Comparison of ENCODE assay signal across 20 cellular contexts in the genomic region with DNA sequence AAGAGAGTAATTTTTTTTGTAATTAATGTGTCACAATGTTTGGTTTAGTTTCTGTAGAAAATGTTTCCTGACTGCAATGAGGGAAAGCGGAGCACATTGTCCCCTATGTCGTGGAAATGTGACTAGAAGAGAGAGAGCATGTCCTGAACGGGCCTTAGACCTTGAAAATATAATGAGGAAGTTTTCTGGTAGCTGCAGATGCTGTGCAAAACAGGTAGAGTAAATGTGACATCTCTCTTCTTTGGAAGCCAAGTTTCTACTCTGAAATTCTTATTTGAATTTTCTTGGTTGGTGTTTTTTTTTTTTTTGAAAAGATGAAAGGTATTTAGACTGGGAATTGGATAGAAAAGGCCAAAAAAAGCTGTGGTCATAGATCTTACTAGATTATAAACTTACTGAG. TPM values are rescaled to one million over a fixed set of nuclear protein-coding genes. Genes with fewer than 3 reads are reported as not detected.
A peak's percentile ranks its signal among the peaks of the same experiment; 100 is the strongest.
DNase-seq lines count a peak whose midpoint lies in the region; ATAC-seq and TF ChIP-seq lines count a peak whose summit lies in the region.
"Had no signal": no experiment of that assay in that cellular context is flagged by ENCODE, and none has a peak within 500 bp of the region (broad histone marks: within the 10 kb centered on the region; RNA-seq: fewer than 3 reads in every experiment).

No MANE protein-coding gene starts in this region.

- H3K4me3 ChIP-seq in right cardiac atrium (ENCODE audit: low read length), result no peak overlapping the region
- H3K4me3 ChIP-seq: PC-9 had no signal

- peak overlapping the region; percentile 18 for H3K4me3 Mint-ChIP-seq in activated naive CD8-positive, alpha-beta T cell
- no peak overlapping the region for H3K4me3 Mint-ChIP-seq in activated naive CD8-positive, alpha-beta T cell treated with anti-CD3 and anti-CD28 coated beads for 36 hours
- H3K4me3 Mint-ChIP-seq in T-helper 2 cell treated with Interferon-gamma antibody and Interleukin-4, amounts not matched to agents 5 μg/mL and 100 μg/mL, for 36 hours, result no peak overlapping the region
- peak overlapping the region in 1 of 5 experiments; percentile 1 for H3K4me3 Mint-ChIP-seq in brain
- no peak overlapping the region for H3K4me3 Mint-ChIP-seq in stimulated activated naive B cell treated with anti-CD40 and anti-IgM and Interleukin-4, amounts not matched to agents 10 μg/mL and 1 μg/mL and 100 μg/mL, for 72 hours
- H3K4me3 Mint-ChIP-seq: HFFc6 had no signal

- intact Hi-C loops in right cardiac atrium (cut with DNase I), result no loop called here

- H3K9me3 Mint-ChIP-seq in activated naive CD8-positive, alpha-beta T cell (ENCODE audit: low read depth), result no peaks in the 10 kb centered on the region
- H3K9me3 Mint-ChIP-seq in activated naive CD8-positive, alpha-beta T cell treated with anti-CD3 and anti-CD28 coated beads for 36 hours, result peaks cover 1% of the 10 kb centered on the region
- no peaks in the 10 kb centered on the region for H3K9me3 Mint-ChIP-seq in T-helper 2 cell treated with Interferon-gamma antibody and Interleukin-4, amounts not matched to agents 5 μg/mL and 100 μg/mL, for 36 hours
- peaks cover 0 to 2% (median 0%) of the 10 kb centered on the region in 5 experiments for H3K9me3 Mint-ChIP-seq in brain
- H3K9me3 Mint-ChIP-seq in stimulated activated naive B cell treated with anti-CD40 and anti-IgM and Interleukin-4, amounts not matched to agents 10 μg/mL and 1 μg/mL and 100 μg/mL, for 72 hours, result no peaks in the 10 kb centered on the region
- H3K9me3 Mint-ChIP-seq: HFFc6 had no signal

- peaks cover 2% of the 10 kb centered on the region for H3K4me1 ChIP-seq in right cardiac atrium (ENCODE audit: control insufficient read depth, insufficient read depth, low read length)

- no peak overlapping the region for H3K27ac ChIP-seq in right cardiac atrium (ENCODE audit: low read length)
- H3K27ac ChIP-seq: C4-2B, PC-9, RWPE1 had no signal

- 73% methylated on average over 3 of the region's 3 CpGs for WGBS in right cardiac atrium

- H3K36me3 Mint-ChIP-seq in activated naive CD8-positive, alpha-beta T cell, result peaks cover 9% of the 10 kb centered on the region
- H3K36me3 Mint-ChIP-seq in activated naive CD8-positive, alpha-beta T cell treated with anti-CD3 and anti-CD28 coated beads for 36 hours, result peaks cover 32% of the 10 kb centered on the region
- peaks cover 46% of the 10 kb centered on the region for H3K36me3 Mint-ChIP-seq in T-helper 2 cell treated with Interferon-gamma antibody and Interleukin-4, amounts not matched to agents 5 μg/mL and 100 μg/mL, for 36 hours (ENCODE audit: low read depth)
- peaks cover 70% of the 10 kb centered on the region for H3K36me3 Mint-ChIP-seq in brain
- peaks cover 20 to 44% of the 10 kb centered on the region in 2 donors for H3K36me3 Mint-ChIP-seq in stimulated activated naive B cell treated with anti-CD40 and anti-IgM and Interleukin-4, amounts not matched to agents 10 μg/mL and 1 μg/mL and 100 μg/mL, for 72 hours

- H3K27me3 ChIP-seq in right cardiac atrium (ENCODE audit: control insufficient read depth, insufficient read depth), result no peaks in the 10 kb centered on the region

- TF ChIP-seq CTCF in brain (conservative IDR thresholded peaks at IDR 0.05), result no peak

- H3K27ac Mint-ChIP-seq in activated naive CD8-positive, alpha-beta T cell, result peak overlapping the region; percentile 73
- no peak overlapping the region for H3K27ac Mint-ChIP-seq in activated naive CD8-positive, alpha-beta T cell treated with anti-CD3 and anti-CD28 coated beads for 36 hours
- H3K27ac Mint-ChIP-seq in T-helper 2 cell treated with Interferon-gamma antibody and Interleukin-4, amounts not matched to agents 5 μg/mL and 100 μg/mL, for 36 hours, result peak overlapping the region; percentile 11
- H3K27ac Mint-ChIP-seq in brain, result peak overlapping the region in 3 of 5 experiments; percentile 46 to 93 (median 52)
- no peak overlapping the region for H3K27ac Mint-ChIP-seq in stimulated activated naive B cell treated with anti-CD40 and anti-IgM and Interleukin-4, amounts not matched to agents 10 μg/mL and 1 μg/mL and 100 μg/mL, for 72 hours
- H3K27ac Mint-ChIP-seq: HFFc6 had no signal

- ATAC-seq in stimulated activated naive B cell treated with anti-CD40 and anti-IgM and Interleukin-4, amounts not matched to agents 10 μg/mL and 1 μg/mL and 100 μg/mL, for 72 hours (replicated peaks), result peak; percentile 62 to 81
- ATAC-seq in right cardiac atrium, result no peak

- H3K4me1 Mint-ChIP-seq in activated naive CD8-positive, alpha-beta T cell (ENCODE audit: low read depth), result peaks cover 57% of the 10 kb centered on the region
- peaks cover 42% of the 10 kb centered on the region for H3K4me1 Mint-ChIP-seq in activated naive CD8-positive, alpha-beta T cell treated with anti-CD3 and anti-CD28 coated beads for 36 hours
- peaks cover 42% of the 10 kb centered on the region for H3K4me1 Mint-ChIP-seq in T-helper 2 cell treated with Interferon-gamma antibody and Interleukin-4, amounts not matched to agents 5 μg/mL and 100 μg/mL, for 36 hours (ENCODE audit: low read depth)
- peaks cover 7% of the 10 kb centered on the region for H3K4me1 Mint-ChIP-seq in brain
- peaks cover 9 to 36% of the 10 kb centered on the region in 2 donors for H3K4me1 Mint-ChIP-seq in stimulated activated naive B cell treated with anti-CD40 and anti-IgM and Interleukin-4, amounts not matched to agents 10 μg/mL and 1 μg/mL and 100 μg/mL, for 72 hours

- DNase-seq in activated naive CD8-positive, alpha-beta T cell treated with anti-CD3 and anti-CD28 coated beads for 36 hours, result no peak
- DNase-seq in T-helper 2 cell treated with Interferon-gamma antibody and Interleukin-4, amounts not matched to agents 5 μg/mL and 100 μg/mL, for 36 hours (ENCODE audit: low spot score), result no peak
- DNase-seq in stimulated activated naive B cell treated with anti-CD40 and anti-IgM and Interleukin-4, amounts not matched to agents 10 μg/mL and 1 μg/mL and 100 μg/mL, for 72 hours, result no peak
- no peak for DNase-seq in right cardiac atrium
- DNase-seq in Kasumi-1 (lab: John Stamatoyannopoulos, UW), result no peak
- DNase-seq: ACHN, DND-41, H7, HFFc6, IMR-90, NCI-H1417 treated with DMSO at 0.1 percent for 48 hours, NCI-H187 treated with DMSO at 0.1 percent for 48 hours, NCI-H2227 treated with DMSO at 0.1 percent for 48 hours, NCI-H524 treated with DMSO at 0.1 percent for 48 hours, PC-9, SIG-M5 had no signal

- no peaks in the 10 kb centered on the region for H3K27me3 Mint-ChIP-seq in activated naive CD8-positive, alpha-beta T cell
- no peaks in the 10 kb centered on the region for H3K27me3 Mint-ChIP-seq in activated naive CD8-positive, alpha-beta T cell treated with anti-CD3 and anti-CD28 coated beads for 36 hours
- no peaks in the 10 kb centered on the region for H3K27me3 Mint-ChIP-seq in T-helper 2 cell treated with Interferon-gamma antibody and Interleukin-4, amounts not matched to agents 5 μg/mL and 100 μg/mL, for 36 hours (ENCODE audit: low read depth)
- no peaks in the 10 kb centered on the region for H3K27me3 Mint-ChIP-seq in brain
- no peaks in the 10 kb centered on the region for H3K27me3 Mint-ChIP-seq in stimulated activated naive B cell treated with anti-CD40 and anti-IgM and Interleukin-4, amounts not matched to agents 10 μg/mL and 1 μg/mL and 100 μg/mL, for 72 hours

- H3K9me3 ChIP-seq in right cardiac atrium (ENCODE audit: control insufficient read depth, low read length), result no peaks in the 10 kb centered on the region

RNA-seq across cellular contexts. Expression of a gene that starts 20.0 kb away (rescaled TPM):
- 100 to 1,000 TPM in 1 of 2 experiments, 10 to 100 TPM in 1; 95.9 to 107 TPM for total RNA-seq in activated naive CD8-positive, alpha-beta T cell treated with anti-CD3 and anti-CD28 coated beads for 36 hours
- polyA plus RNA-seq in brain (ENCODE audit: insufficient read depth, low read depth, low replicate concordance) (14.9 TPM), right cardiac atrium (6.4 TPM)
- 10 to 100 TPM; 12.7 to 15.7 (median 13.3) TPM for total RNA-seq in right cardiac atrium

Comparison
In these comparisons a context has a peak if more than half of its experiments do, and no peak if none do; other contexts are left out.
1. H3K27ac Mint-ChIP-seq: peak in activated naive CD8-positive, alpha-beta T cell (single experiment), T-helper 2 cell treated with Interferon-gamma antibody and Interleukin-4, amounts not matched to agents 5 μg/mL and 100 μg/mL, for 36 hours (single experiment) and brain (3 of 5); none in activated naive CD8-positive, alpha-beta T cell treated with anti-CD3 and anti-CD28 coated beads for 36 hours (single experiment) and stimulated activated naive B cell treated with anti-CD40 and anti-IgM and Interleukin-4, amounts not matched to agents 10 μg/mL and 1 μg/mL and 100 μg/mL, for 72 hours (single experiment).
2. ATAC-seq: peak in stimulated activated naive B cell treated with anti-CD40 and anti-IgM and Interleukin-4, amounts not matched to agents 10 μg/mL and 1 μg/mL and 100 μg/mL, for 72 hours (2 of 2); none in right cardiac atrium (0 of 2).
3. RNA of a gene that starts 20.0 kb away (total RNA-seq): 95.9 to 107 TPM in activated naive CD8-positive, alpha-beta T cell treated with anti-CD3 and anti-CD28 coated beads for 36 hours; 12.7 to 15.7 TPM in right cardiac atrium; every median in the first group is over 4 times any median in the second.